In the genomic region with DNA sequence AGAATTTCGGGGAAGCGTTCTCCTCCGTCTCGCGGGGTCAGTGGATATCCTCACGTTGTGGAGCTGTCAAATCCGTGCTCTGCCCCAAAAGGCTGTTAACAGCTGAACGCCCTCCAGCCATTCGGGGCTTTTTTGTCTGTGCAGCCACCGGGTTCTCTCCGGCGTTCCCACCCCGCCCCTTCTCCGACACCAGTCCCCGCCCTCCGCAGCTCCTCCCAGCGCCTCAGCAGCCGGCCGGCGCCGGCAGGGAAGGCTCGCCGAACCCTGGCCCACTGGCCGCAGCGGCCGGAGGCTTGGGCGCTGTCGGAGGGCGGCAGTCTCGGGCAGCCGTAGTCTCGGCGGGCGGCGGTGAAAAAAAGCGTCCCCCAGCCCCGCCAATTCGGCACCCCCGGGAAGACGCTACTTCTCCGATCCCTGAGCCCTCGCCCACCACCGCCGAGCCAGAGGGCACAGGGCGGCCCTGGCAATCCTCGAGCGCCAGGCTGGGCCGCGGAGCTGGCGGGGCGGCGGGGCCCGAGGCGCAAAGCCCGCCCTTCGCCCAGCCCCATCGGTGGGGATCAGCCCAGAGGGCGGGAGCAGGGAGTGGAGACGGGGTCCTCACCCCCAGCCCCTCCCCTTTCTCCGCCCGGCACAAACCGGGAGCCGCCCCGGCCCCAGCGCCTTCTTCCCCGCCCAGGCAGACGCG, we compare ENCODE assay signal across 8 cellular contexts. TPM values are rescaled to one million over a fixed set of nuclear protein-coding genes. Genes with fewer than 3 reads are reported as not detected.
DNase-seq lines count a peak whose midpoint lies in the region; ATAC-seq and TF ChIP-seq lines count a peak whose summit lies in the region.

Gene SESN1, minus strand, starts transcription at position 496 of the 685 bp plus-strand sequence. CDS start 773 bp downstream, outside the sequence.

- H3K36me3 ChIP-seq in KOPT-K1 (ENCODE audit: insufficient read depth, low read length) = no peaks in the 10 kb centered on the region
- H3K36me3 ChIP-seq in fibroblast of lung (ENCODE audit: control insufficient read depth, insufficient read depth, low read length) = no peaks in the 10 kb centered on the region

- peak within 1 kb of the TSS; percentile 92 for H3K27ac ChIP-seq in KOPT-K1 (ENCODE audit: low read depth, low read length, poor library complexity, severe bottlenecking)
- peak within 1 kb of the TSS; percentile 98 for H3K27ac ChIP-seq in fibroblast of lung (ENCODE audit: insufficient read depth, low read length)

- peaks cover 48% of the 10 kb centered on the region for H3K79me2 ChIP-seq in fibroblast of lung (ENCODE audit: control insufficient read depth, insufficient read depth, low read length)

- H3K9me3 ChIP-seq in KOPT-K1 (ENCODE audit: insufficient read depth, low read length, poor library complexity, severe bottlenecking) (no peaks in the 10 kb centered on the region), fibroblast of lung (ENCODE audit: control insufficient read depth, insufficient read depth, low read depth, low read length) (no peaks in the 10 kb centered on the region)

- peak; percentile 55 for ATAC-seq in GM21825 (IDR thresholded peaks at IDR 0.05; ENCODE audit: unreplicated experiment)
- peak; percentile 63 to 74 for ATAC-seq in naive thymus-derived CD8-positive, alpha-beta T cell
- peak; percentile 79 to 81 for ATAC-seq in stimulated activated naive B cell treated with anti-CD40 and anti-IgM and Interleukin-4, amounts not matched to agents 10 μg/mL and 1 μg/mL and 100 μg/mL, for 72 hours (replicated peaks)

- no peaks in the 10 kb centered on the region for H4K20me1 ChIP-seq in fibroblast of lung (ENCODE audit: control insufficient read depth, extremely low read depth, insufficient read depth, low read length)

- H2AFZ ChIP-seq in fibroblast of lung (ENCODE audit: low read length) = peak within 1 kb of the TSS; percentile 99

- H3K9me3 Mint-ChIP-seq in naive thymus-derived CD8-positive, alpha-beta T cell = no peaks in the 10 kb centered on the region
- H3K9me3 Mint-ChIP-seq in stimulated activated naive B cell treated with anti-CD40 and anti-IgM and Interleukin-4, amounts not matched to agents 10 μg/mL and 1 μg/mL and 100 μg/mL, for 72 hours = no peaks in the 10 kb centered on the region

- no peaks in the 10 kb centered on the region for H3K27me3 ChIP-seq in fibroblast of lung (ENCODE audit: control insufficient read depth, insufficient read depth, low read length)

- H3K36me3 Mint-ChIP-seq in naive thymus-derived CD8-positive, alpha-beta T cell = peaks cover 0 to 6% (median 3%) of the 10 kb centered on the region in 3 donors
- H3K36me3 Mint-ChIP-seq in stimulated activated naive B cell treated with anti-CD40 and anti-IgM and Interleukin-4, amounts not matched to agents 10 μg/mL and 1 μg/mL and 100 μg/mL, for 72 hours = peaks cover 2 to 7% of the 10 kb centered on the region in 2 donors

- peaks cover 26 to 60% (median 53%) of the 10 kb centered on the region in 4 donors for H3K4me1 Mint-ChIP-seq in naive thymus-derived CD8-positive, alpha-beta T cell
- peaks cover 29 to 38% of the 10 kb centered on the region in 2 donors for H3K4me1 Mint-ChIP-seq in stimulated activated naive B cell treated with anti-CD40 and anti-IgM and Interleukin-4, amounts not matched to agents 10 μg/mL and 1 μg/mL and 100 μg/mL, for 72 hours

- peak within 1 kb of the TSS; percentile 83 to 99 (median 96) for H3K4me3 ChIP-seq in fibroblast of lung (replicated peaks in 1 of 4; ENCODE audit: control extremely low read depth in 1 of 4, insufficient read depth in 1 of 4, low read depth in 3 of 4, low read length in 4 of 4)

- peak; percentile 99 for DNase-seq in Daoy (ENCODE audit: low read depth)
- DNase-seq in RPMI8226 = peak; percentile 88
- peak; percentile 66 to 73 for DNase-seq in activated T-helper 1 cell treated with anti-CD3 and anti-CD28 coated beads, Interleukin-2, amount 50 U/mL, for 16 hours (ENCODE audit: low read depth in 1 of 2, low spot score in 1 of 2)
- DNase-seq in fibroblast of lung (ENCODE audit: low read depth in 2 of 2) = peak; percentile 91 to 97
- DNase-seq in naive thymus-derived CD8-positive, alpha-beta T cell = peak; percentile 54 to 86 (median 76)
- DNase-seq in stimulated activated naive B cell treated with anti-CD40 and anti-IgM and Interleukin-4, amounts not matched to agents 10 μg/mL and 1 μg/mL and 100 μg/mL, for 72 hours = peak; percentile 82

- H3K4me1 ChIP-seq in fibroblast of lung (ENCODE audit: control insufficient read depth, extremely low read depth, insufficient read depth, low read length) = peaks cover 10% of the 10 kb centered on the region

- H3K27me3 Mint-ChIP-seq in naive thymus-derived CD8-positive, alpha-beta T cell = no peaks in the 10 kb centered on the region
- H3K27me3 Mint-ChIP-seq in stimulated activated naive B cell treated with anti-CD40 and anti-IgM and Interleukin-4, amounts not matched to agents 10 μg/mL and 1 μg/mL and 100 μg/mL, for 72 hours = no peaks in the 10 kb centered on the region

- POLR2A ChIA-PET in naive thymus-derived CD8-positive, alpha-beta T cell (lab: Charles Lee) = interaction anchor here (0.9 to 3.7 kb wide), 17 partner anchors 22 to 1888 kb away, joined by 3 to 32 read pairs (median 5); partner anchors contain the start of genes AFG1L, AMD1, ARMC2 and CD164

- peak within 1 kb of the TSS; percentile 93 for H3K4me2 ChIP-seq in fibroblast of lung (ENCODE audit: extremely low read depth, insufficient read depth, low read length)

- H3K27ac Mint-ChIP-seq in naive thymus-derived CD8-positive, alpha-beta T cell = peak within 1 kb of the TSS; percentile 97 to 100 (median 99)
- peak within 1 kb of the TSS; percentile 100 for H3K27ac Mint-ChIP-seq in stimulated activated naive B cell treated with anti-CD40 and anti-IgM and Interleukin-4, amounts not matched to agents 10 μg/mL and 1 μg/mL and 100 μg/mL, for 72 hours

- no peak for TF ChIP-seq CTCF in fibroblast of lung (conservative IDR thresholded peaks at IDR 0.05 in 1 of 2, IDR thresholded peaks at IDR 0.05 in 1 of 2; ENCODE audit: low read depth in 1 of 2, low read length in 2 of 2)

- H3K4me3 Mint-ChIP-seq in naive thymus-derived CD8-positive, alpha-beta T cell = peak within 1 kb of the TSS; percentile 88 to 98 (median 94)
- H3K4me3 Mint-ChIP-seq in stimulated activated naive B cell treated with anti-CD40 and anti-IgM and Interleukin-4, amounts not matched to agents 10 μg/mL and 1 μg/mL and 100 μg/mL, for 72 hours = peak within 1 kb of the TSS; percentile 92 to 94

- H3K9ac ChIP-seq in fibroblast of lung (ENCODE audit: insufficient read depth, low read length) = peak within 1 kb of the TSS; percentile 94

RNA-seq across cellular contexts. Expression of gene SESN1, which starts in this region (rescaled TPM):
- 4.2 and 5.3 TPM in 2 replicates for total RNA-seq in Daoy (2014; rRNA removed; shearing (Covaris generic))
- 30.6 and 34.5 TPM in 2 replicates for total RNA-seq in fibroblast of lung
- 12.7 and 16.7 TPM in 2 replicates for polyA plus RNA-seq in fibroblast of lung
- polyA plus RNA-seq in fibroblast of lung (2012) = 8.9 and 9.7 TPM in 2 replicates
- 1.6 and 3.3 TPM in 2 replicates for polyA minus RNA-seq in fibroblast of lung (ENCODE audit: low replicate concordance)
- total RNA-seq in naive thymus-derived CD8-positive, alpha-beta T cell = 10 to 100 TPM; 35.0 to 38.3 TPM
- polyA plus RNA-seq in naive thymus-derived CD8-positive, alpha-beta T cell = 10 to 100 TPM in 2 of 3 donors, 1 to 10 TPM in 1; 10.0 to 21.4 (median 19.4) TPM

Comparison
In these comparisons a context has a peak if more than half of its experiments do, and no peak if none do; other contexts are left out.
1. Peak in every context shown above with its lines: DNase-seq, ATAC-seq, H3K4me3 ChIP-seq and H3K27ac ChIP-seq.